ENCODE assay signal across 1 cellular context in the genomic region with DNA sequence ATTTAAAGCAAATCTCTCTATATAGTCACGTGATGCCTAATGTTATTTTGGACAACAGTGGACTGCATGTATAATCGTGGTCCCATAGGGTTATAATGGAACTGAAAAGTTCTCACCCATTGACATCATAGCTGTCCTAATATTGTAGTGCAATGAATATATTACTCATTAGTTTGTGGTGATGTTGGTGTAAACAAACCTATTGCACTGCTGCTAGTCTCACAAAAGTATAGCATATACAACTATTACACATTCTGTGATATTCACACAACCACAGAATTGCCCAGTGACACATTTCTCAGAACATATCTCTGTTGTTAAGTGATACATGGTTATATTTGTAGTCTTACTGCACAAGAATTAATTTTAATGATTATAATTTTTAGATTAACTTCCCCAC.
TF ChIP-seq lines count a peak whose summit lies in the region.

No MANE protein-coding gene starts in this region.

TF ChIP-seq in GM12878, 131 proteins besides CTCF, POLR2A, EP300 and RAD21 (continued from another document):
- TF ChIP-seq SMC3 (IDR thresholded peaks at IDR 0.05; ENCODE audit: borderline replicate concordance, low read length) (no peak), BCL3 (IDR thresholded peaks at IDR 0.05; ENCODE audit: borderline replicate concordance, insufficient read depth, low read depth, low read length, poor library complexity, severe bottlenecking) (peak; percentile 36), ESRRA (IDR thresholded peaks at IDR 0.05; ENCODE audit: low read length) (no peak), HDAC6 (IDR thresholded peaks at IDR 0.05; ENCODE audit: unreplicated experiment) (no peak), KDM1A (IDR thresholded peaks at IDR 0.05; ENCODE audit: borderline replicate concordance) (no peak)
TF ChIP-seq in GM12878: peak in this region for 1.
